9 cellular contexts compared by ENCODE assay signal in genomic region chr20:51412333-51412761, GRCh38.
DNase-seq lines count a peak whose midpoint lies in the region; ATAC-seq and TF ChIP-seq lines count a peak whose summit lies in the region.
"Had no signal": no experiment of that assay in that cellular context is flagged by ENCODE, and none has a peak within 500 bp of the region (broad histone marks: within the 10 kb centered on the region; RNA-seq: fewer than 3 reads in every experiment).

No MANE protein-coding gene starts in this region.

- H3K9me3 ChIP-seq in right lobe of liver, result no peaks in the 10 kb centered on the region
- no peaks in the 10 kb centered on the region for H3K9me3 ChIP-seq in thyroid gland

- no peaks in the 10 kb centered on the region for H3K9me3 Mint-ChIP-seq in T-helper 2 cell treated with Interferon-gamma antibody and Interleukin-4, amounts not matched to agents 5 μg/mL and 100 μg/mL, for 36 hours

- H3K4me1 ChIP-seq in right lobe of liver, result peaks cover 0 to 37% (median 16%) of the 10 kb centered on the region in 4 donors
- H3K4me1 ChIP-seq in thyroid gland, result peaks cover 32 to 36% of the 10 kb centered on the region in 2 donors

- intact Hi-C loops in right lobe of liver (cut with DNase I) (no loop called here), thyroid gland (cut with DNase I) (no loop called here)

- H3K36me3 ChIP-seq in right lobe of liver (no peaks in the 10 kb centered on the region), thyroid gland (no peaks in the 10 kb centered on the region)

- ATAC-seq in right lobe of liver (peak; percentile 75 to 87 (median 84)), HG03354 (IDR thresholded peaks at IDR 0.05; ENCODE audit: poor library complexity, severe bottlenecking, unreplicated experiment) (no peak)
- ATAC-seq: HCT116 had no signal

- H3K27ac Mint-ChIP-seq in T-helper 2 cell treated with Interferon-gamma antibody and Interleukin-4, amounts not matched to agents 5 μg/mL and 100 μg/mL, for 36 hours, result peak overlapping the region; percentile 45

- no peak for TF ChIP-seq POLR2A in right lobe of liver (IDR thresholded peaks at IDR 0.05)
- no peak for TF ChIP-seq POLR2A in thyroid gland (IDR thresholded peaks at IDR 0.05)

- H3K27ac ChIP-seq in right lobe of liver (peak overlapping the region in 2 of 3 donors; percentile 33 to 63), thyroid gland (peak overlapping the region; percentile 61 to 92 (median 70))

- TF ChIP-seq CTCF in cardiac fibroblast (IDR thresholded peaks at IDR 0.05; ENCODE audit: low read depth, low read length), result no peak
- TF ChIP-seq CTCF in right lobe of liver (IDR thresholded peaks at IDR 0.05), result no peak
- no peak for TF ChIP-seq CTCF in thyroid gland (IDR thresholded peaks at IDR 0.05)

- H3K36me3 Mint-ChIP-seq in T-helper 2 cell treated with Interferon-gamma antibody and Interleukin-4, amounts not matched to agents 5 μg/mL and 100 μg/mL, for 36 hours (ENCODE audit: low read depth), result peaks cover 68% of the 10 kb centered on the region

- 7% methylated on average over 4 of the region's 10 CpGs for WGBS in right lobe of liver (ENCODE audit: insufficient coverage, low coverage, low lambda C conversion rate, missing lambda C conversion rate)
- WGBS in thyroid gland, 2 donors, result 40% methylated on average over 2 of the region's 10 CpGs; no CpG with 5 or more reads in 1 of the 2 donors

- peaks cover 40% of the 10 kb centered on the region for H3K4me1 Mint-ChIP-seq in T-helper 2 cell treated with Interferon-gamma antibody and Interleukin-4, amounts not matched to agents 5 μg/mL and 100 μg/mL, for 36 hours (ENCODE audit: low read depth)

- no peak for DNase-seq in T-helper 2 cell treated with Interferon-gamma antibody and Interleukin-4, amounts not matched to agents 5 μg/mL and 100 μg/mL, for 36 hours (ENCODE audit: low spot score)
- no peak for DNase-seq in T-helper 2 cell
- peak; percentile 9 to 65 for DNase-seq in cardiac fibroblast (ENCODE audit: low read depth in 2 of 2)
- peak; percentile 63 to 92 (median 89) for DNase-seq in right lobe of liver
- peak; percentile 63 to 70 for DNase-seq in thyroid gland
- no peak for DNase-seq in NCI-H526 treated with DMSO at 0.1 percent for 48 hours (lab: John Stamatoyannopoulos, UW)
- no peak for DNase-seq in effector CD8-positive, alpha-beta T cell (lab: John Stamatoyannopoulos, UW)

- no peak overlapping the region for H3K4me3 Mint-ChIP-seq in T-helper 2 cell treated with Interferon-gamma antibody and Interleukin-4, amounts not matched to agents 5 μg/mL and 100 μg/mL, for 36 hours

- no peaks in the 10 kb centered on the region for H3K27me3 ChIP-seq in right lobe of liver
- H3K27me3 ChIP-seq in thyroid gland, result no peaks in the 10 kb centered on the region

- no peaks in the 10 kb centered on the region for H3K27me3 Mint-ChIP-seq in T-helper 2 cell treated with Interferon-gamma antibody and Interleukin-4, amounts not matched to agents 5 μg/mL and 100 μg/mL, for 36 hours (ENCODE audit: low read depth)

- H3K4me3 ChIP-seq in cardiac fibroblast (replicated peaks in 1 of 2; ENCODE audit: low read depth in 2 of 2, low read length in 2 of 2) (no peak overlapping the region), right lobe of liver (peak overlapping the region in 1 of 3 donors; percentile 16), thyroid gland (replicated peaks in 1 of 3) (no peak overlapping the region)

Comparison
In these comparisons a context has a peak if more than half of its experiments do, and no peak if none do; other contexts are left out.
1. DNase-seq: peak in cardiac fibroblast (2 of 2), right lobe of liver (3 of 3) and thyroid gland (2 of 2); none in T-helper 2 cell treated with Interferon-gamma antibody and Interleukin-4, amounts not matched to agents 5 μg/mL and 100 μg/mL, for 36 hours (single experiment), T-helper 2 cell (0 of 5), NCI-H526 treated with DMSO at 0.1 percent for 48 hours (single experiment) and effector CD8-positive, alpha-beta T cell (single experiment).